ENCODE assay signal across 8 cellular contexts in genomic region chr5:141641634-141642278, GRCh38. TPM values are rescaled to one million over a fixed set of nuclear protein-coding genes. Genes with fewer than 3 reads are reported as not detected.
A peak's percentile ranks its signal among the peaks of the same experiment; 100 is the strongest.
DNase-seq lines count a peak whose midpoint lies in the region; ATAC-seq and TF ChIP-seq lines count a peak whose summit lies in the region.

No MANE protein-coding gene starts in this region.

- intact Hi-C loops in activated T-helper 2 cell treated with anti-CD3 and anti-CD28 coated beads, Interferon-gamma antibody, Interleukin-2, Interleukin-4, amounts not matched to agents 10 μg/mL and 5 μg/mL and 100 μg/mL, durations not matched to agents 14 hours and 24 hours and 36 hours (cut with micrococcal nuclease) = no loop called here
- intact Hi-C loops in mucosa of descending colon (cut with DNase I, micrococcal nuclease) = no loop called here
- intact Hi-C loops in transverse colon (cut with DNase I; ENCODE audit: low total_unique reads) = no loop called here

- H3K27me3 ChIP-seq in transverse colon = no peaks in the 10 kb centered on the region

- H3K9me3 ChIP-seq in mucosa of descending colon (no peaks in the 10 kb centered on the region), transverse colon (no peaks in the 10 kb centered on the region)

- in situ Hi-C loops in transverse colon (cut with MboI; ENCODE audit: low pct_ligation_motif_present in 1 of 4, low pct_unique_long_range_greater_than_20kb in 1 of 4, low sequenced_read_pairs in 3 of 4) = no loop called here

- H3K4me3 ChIP-seq in AG10803 (ENCODE audit: low read length) (no peak overlapping the region), mucosa of descending colon (no peak overlapping the region), transverse colon (no peak overlapping the region)

- 88% methylated on average over 2 of the region's 2 CpGs; no CpG with 5 or more reads in 1 of the 2 donors for WGBS in transverse colon (ENCODE audit: low coverage in 1 of 2), 2 donors

- H3K4me3 Mint-ChIP-seq in activated T-helper 2 cell treated with anti-CD3 and anti-CD28 coated beads, Interferon-gamma antibody, Interleukin-2, Interleukin-4, amounts not matched to agents 10 μg/mL and 5 μg/mL and 100 μg/mL, durations not matched to agents 14 hours and 24 hours and 36 hours (ENCODE audit: low read depth) = no peak overlapping the region

- no peaks in the 10 kb centered on the region for H3K27me3 Mint-ChIP-seq in activated T-helper 2 cell treated with anti-CD3 and anti-CD28 coated beads, Interferon-gamma antibody, Interleukin-2, Interleukin-4, amounts not matched to agents 10 μg/mL and 5 μg/mL and 100 μg/mL, durations not matched to agents 14 hours and 24 hours and 36 hours (ENCODE audit: low read depth)

- H3K27ac Mint-ChIP-seq in activated T-helper 2 cell treated with anti-CD3 and anti-CD28 coated beads, Interferon-gamma antibody, Interleukin-2, Interleukin-4, amounts not matched to agents 10 μg/mL and 5 μg/mL and 100 μg/mL, durations not matched to agents 14 hours and 24 hours and 36 hours = peak overlapping the region; percentile 13

- DNase-seq in AG10803 (ENCODE audit: low read depth) = peak; percentile 77
- DNase-seq in activated T-helper 2 cell treated with anti-CD3 and anti-CD28 coated beads, Interferon-gamma antibody, Interleukin-2, Interleukin-4, amounts not matched to agents 10 μg/mL and 5 μg/mL and 100 μg/mL, durations not matched to agents 14 hours and 24 hours and 36 hours (ENCODE audit: low spot score) = no peak
- no peak for DNase-seq in stimulated activated naive CD8-positive, alpha-beta T cell treated with anti-CD3 and anti-CD28 coated beads, Interleukin-15, Interleukin-2, amounts not matched to agents 100 U/mL and 50 U/mL, for 24 hours
- DNase-seq in mucosa of descending colon = no peak
- DNase-seq in NCI-H526 (lab: John Stamatoyannopoulos, UW) = no peak
- DNase-seq in transverse colon = no peak

- H3K4me1 Mint-ChIP-seq in activated T-helper 2 cell treated with anti-CD3 and anti-CD28 coated beads, Interferon-gamma antibody, Interleukin-2, Interleukin-4, amounts not matched to agents 10 μg/mL and 5 μg/mL and 100 μg/mL, durations not matched to agents 14 hours and 24 hours and 36 hours (ENCODE audit: low read depth) = peaks cover 17% of the 10 kb centered on the region

- H3K36me3 ChIP-seq in mucosa of descending colon (ENCODE audit: low read depth) (no peaks in the 10 kb centered on the region), transverse colon (peaks cover 0 to 4% (median 0%) of the 10 kb centered on the region in 4 donors)

- ATAC-seq in GM18909 (IDR thresholded peaks at IDR 0.05; ENCODE audit: poor library complexity, unreplicated experiment) (peak; percentile 49), HG03378 (IDR thresholded peaks at IDR 0.05; ENCODE audit: unreplicated experiment) (peak; percentile 53), mucosa of descending colon (no peak)
- ATAC-seq in stimulated activated naive CD8-positive, alpha-beta T cell treated with anti-CD3 and anti-CD28 coated beads, Interleukin-15, Interleukin-2, amounts not matched to agents 100 U/mL and 50 U/mL, for 24 hours = peak; percentile 33

- H3K36me3 Mint-ChIP-seq in activated T-helper 2 cell treated with anti-CD3 and anti-CD28 coated beads, Interferon-gamma antibody, Interleukin-2, Interleukin-4, amounts not matched to agents 10 μg/mL and 5 μg/mL and 100 μg/mL, durations not matched to agents 14 hours and 24 hours and 36 hours (ENCODE audit: low read depth) = peaks cover 36% of the 10 kb centered on the region

- H3K27ac ChIP-seq in transverse colon = no peak overlapping the region

- H3K9me3 Mint-ChIP-seq in activated T-helper 2 cell treated with anti-CD3 and anti-CD28 coated beads, Interferon-gamma antibody, Interleukin-2, Interleukin-4, amounts not matched to agents 10 μg/mL and 5 μg/mL and 100 μg/mL, durations not matched to agents 14 hours and 24 hours and 36 hours = no peaks in the 10 kb centered on the region

- H3K4me1 ChIP-seq in mucosa of descending colon (ENCODE audit: low read depth) (peaks cover 7% of the 10 kb centered on the region), transverse colon (peaks cover 4 to 14% (median 11%) of the 10 kb centered on the region in 4 donors)

- TF ChIP-seq CTCF in AG10803 (conservative IDR thresholded peaks at IDR 0.05; ENCODE audit: low read length) = peak; percentile 58
- no peak for TF ChIP-seq CTCF in mucosa of descending colon (IDR thresholded peaks at IDR 0.05)
- no peak for TF ChIP-seq CTCF in transverse colon (IDR thresholded peaks at IDR 0.05)

- TF ChIP-seq EP300 in transverse colon (IDR thresholded peaks at IDR 0.05; ENCODE audit: low read depth) = no peak

- TF ChIP-seq POLR2A in transverse colon (IDR thresholded peaks at IDR 0.05) = no peak

RNA-seq across cellular contexts. Expression of gene RELL2, which starts 5.0 kb away (rescaled TPM):
- total RNA-seq in activated T-helper 2 cell treated with anti-CD3 and anti-CD28 coated beads, Interferon-gamma antibody, Interleukin-2, Interleukin-4, amounts not matched to agents 10 μg/mL and 5 μg/mL and 100 μg/mL, durations not matched to agents 14 hours and 24 hours and 36 hours = 15.9 and 16.1 TPM in 2 replicates
- 1 to 10 TPM; 2.3 to 3.9 (median 3.3) TPM for total RNA-seq in mucosa of descending colon
- 10 to 100 TPM in 1 of 4 donors, 1 to 10 TPM in 3; 4.4 to 19.1 (median 7.5) TPM for total RNA-seq in transverse colon

RNA-seq across cellular contexts. Expression of gene HDAC3, which starts 5.1 kb away (rescaled TPM):
- 92.4 and 95.2 TPM in 2 replicates for total RNA-seq in activated T-helper 2 cell treated with anti-CD3 and anti-CD28 coated beads, Interferon-gamma antibody, Interleukin-2, Interleukin-4, amounts not matched to agents 10 μg/mL and 5 μg/mL and 100 μg/mL, durations not matched to agents 14 hours and 24 hours and 36 hours
- 10 to 100 TPM; 45.1 to 47.0 (median 45.8) TPM for total RNA-seq in mucosa of descending colon
- 10 to 100 TPM; 12.7 to 45.1 (median 40.2) TPM for total RNA-seq in transverse colon

RNA-seq across cellular contexts. Expression of gene FCHSD1, which starts 9.5 kb away (rescaled TPM):
- total RNA-seq in activated T-helper 2 cell treated with anti-CD3 and anti-CD28 coated beads, Interferon-gamma antibody, Interleukin-2, Interleukin-4, amounts not matched to agents 10 μg/mL and 5 μg/mL and 100 μg/mL, durations not matched to agents 14 hours and 24 hours and 36 hours = 37.4 and 42.8 TPM in 2 replicates
- total RNA-seq in mucosa of descending colon (10 to 100 TPM; 16.3 to 23.3 (median 17.6) TPM), transverse colon (10 to 100 TPM; 26.1 to 69.9 (median 43.1) TPM)

RNA-seq across cellular contexts. Expression of gene DIAPH1, which starts 23.0 kb away (rescaled TPM):
- 228 and 234 TPM in 2 replicates for total RNA-seq in activated T-helper 2 cell treated with anti-CD3 and anti-CD28 coated beads, Interferon-gamma antibody, Interleukin-2, Interleukin-4, amounts not matched to agents 10 μg/mL and 5 μg/mL and 100 μg/mL, durations not matched to agents 14 hours and 24 hours and 36 hours
- 10 to 100 TPM; 53.3 to 87.7 (median 82.7) TPM for total RNA-seq in mucosa of descending colon
- 100 to 1,000 TPM in 1 of 4 donors, 10 to 100 TPM in 3; 55.4 to 150 (median 91.4) TPM for total RNA-seq in transverse colon

RNA-seq across cellular contexts. Expression of gene ARAP3, which starts 40.3 kb away (rescaled TPM):
- total RNA-seq in activated T-helper 2 cell treated with anti-CD3 and anti-CD28 coated beads, Interferon-gamma antibody, Interleukin-2, Interleukin-4, amounts not matched to agents 10 μg/mL and 5 μg/mL and 100 μg/mL, durations not matched to agents 14 hours and 24 hours and 36 hours = 9.9 and 10.5 TPM in 2 replicates
- total RNA-seq in mucosa of descending colon (10 to 100 TPM in 1 of 3 donors, 1 to 10 TPM in 2; 5.7 to 10.9 (median 8.0) TPM), transverse colon (1 to 10 TPM; 1.1 to 4.0 (median 3.3) TPM)
